19 cellular contexts compared by ENCODE assay signal in the genomic region with DNA sequence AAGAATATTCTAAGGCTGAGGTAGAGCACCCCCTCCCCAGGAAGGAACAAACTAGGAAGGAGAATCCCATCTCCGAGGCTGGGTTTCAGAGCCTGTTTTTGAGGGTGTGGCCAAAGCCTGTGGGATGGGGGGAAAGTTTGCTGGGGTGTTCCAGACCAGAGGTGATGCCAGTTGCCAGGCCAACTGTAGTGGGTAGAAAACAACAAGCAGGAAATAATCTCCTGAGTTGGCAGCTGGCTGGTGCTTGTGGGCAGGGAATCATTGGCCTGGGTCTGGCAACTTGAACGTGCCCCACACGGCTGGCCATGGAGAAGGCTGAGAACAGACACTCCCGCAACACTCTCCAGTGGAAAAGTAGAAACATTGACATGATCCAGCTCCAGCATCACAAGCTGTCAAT.
DNase-seq lines count a peak whose midpoint lies in the region; ATAC-seq and TF ChIP-seq lines count a peak whose summit lies in the region.
"Had no signal": no experiment of that assay in that cellular context is flagged by ENCODE, and none has a peak within 500 bp of the region (broad histone marks: within the 10 kb centered on the region; RNA-seq: fewer than 3 reads in every experiment).

No MANE protein-coding gene starts in this region.

- no peak overlapping the region for H3K4me3 Mint-ChIP-seq in activated CD4-positive, alpha-beta T cell treated with anti-CD3 and anti-CD28 coated beads, Interleukin-2, amount 10 ng/mL, durations not matched to agents 24 days and 14 days

- H3K36me3 Mint-ChIP-seq in activated CD4-positive, alpha-beta T cell treated with anti-CD3 and anti-CD28 coated beads, Interleukin-2, amount 10 ng/mL, durations not matched to agents 24 days and 14 days (ENCODE audit: low read depth): no peaks in the 10 kb centered on the region

- ATAC-seq in foreskin keratinocyte (no peak), GM18858 (IDR thresholded peaks at IDR 0.05; ENCODE audit: unreplicated experiment) (no peak)
- ATAC-seq: A549, PC-3, Right ventricle myocardium inferior had no signal

- H3K27me3 Mint-ChIP-seq in activated CD4-positive, alpha-beta T cell treated with anti-CD3 and anti-CD28 coated beads, Interleukin-2, amount 10 ng/mL, durations not matched to agents 24 days and 14 days: no peaks in the 10 kb centered on the region

- peaks cover 14% of the 10 kb centered on the region for H3K4me1 ChIP-seq in foreskin keratinocyte
- H3K4me1 ChIP-seq: A549 had no signal

- no peak overlapping the region for H3K27ac ChIP-seq in foreskin keratinocyte
- H3K27ac ChIP-seq: C4-2B, SK-N-MC had no signal

- intact Hi-C loops in activated CD4-positive, alpha-beta T cell treated with anti-CD3 and anti-CD28 coated beads, Interleukin-2, amount 10 ng/mL, durations not matched to agents 24 days and 14 days (cut with micrococcal nuclease): no loop called here

- no peak overlapping the region for H3K27ac Mint-ChIP-seq in activated CD4-positive, alpha-beta T cell treated with anti-CD3 and anti-CD28 coated beads, Interleukin-2, amount 10 ng/mL, durations not matched to agents 24 days and 14 days

- peak; percentile 45 for DNase-seq in activated CD4-positive, alpha-beta T cell treated with anti-CD3 and anti-CD28 coated beads, Interleukin-2, amount 10 ng/mL, durations not matched to agents 24 days and 14 days
- DNase-seq in activated CD4-positive, alpha-beta T cell treated with anti-CD3 and anti-CD28 coated beads for 1 hour: no peak
- DNase-seq in M059J (ENCODE audit: low read depth) (peak; percentile 43), glomerular visceral epithelial cell (ENCODE audit: extremely low spot score) (peak; percentile 61), retinal pigment epithelial cell (ENCODE audit: low read depth) (peak; percentile 34), foreskin keratinocyte (no peak), NOMO-1 treated with DMSO at 0.1 percent for 48 hours (lab: John Stamatoyannopoulos, UW; ENCODE audit: unreplicated experiment) (no peak)
- DNase-seq: DMS79; GOT3; NCI-H1105; NCI-H187; NCI-H510A treated with DMSO at 0.1 percent for 48 hours; NK-92 treated with Interleukin-12 subunit alpha and Interleukin-12 subunit beta, amount 100 ng/mL, for 24 hours; PC-3 had no signal

- no peak for TF ChIP-seq CTCF in retinal pigment epithelial cell (conservative IDR thresholded peaks at IDR 0.05; ENCODE audit: low read depth, low read length)
- TF ChIP-seq CTCF in foreskin keratinocyte (conservative IDR thresholded peaks at IDR 0.05): no peak

- H3K4me3 ChIP-seq in retinal pigment epithelial cell (ENCODE audit: low read length): no peak overlapping the region
- H3K4me3 ChIP-seq: A549, SK-N-MC had no signal

- H3K4me1 Mint-ChIP-seq in activated CD4-positive, alpha-beta T cell treated with anti-CD3 and anti-CD28 coated beads, Interleukin-2, amount 10 ng/mL, durations not matched to agents 24 days and 14 days: peaks cover 9% of the 10 kb centered on the region

- H3K27me3 ChIP-seq in foreskin keratinocyte: no peaks in the 10 kb centered on the region

- peaks cover 5% of the 10 kb centered on the region for H3K9me3 Mint-ChIP-seq in activated CD4-positive, alpha-beta T cell treated with anti-CD3 and anti-CD28 coated beads, Interleukin-2, amount 10 ng/mL, durations not matched to agents 24 days and 14 days

Comparison
In these comparisons a context has a peak if more than half of its experiments do, and no peak if none do; other contexts are left out.
1. DNase-seq: peak in activated CD4-positive, alpha-beta T cell treated with anti-CD3 and anti-CD28 coated beads, Interleukin-2, amount 10 ng/mL, durations not matched to agents 24 days and 14 days (single experiment), M059J (single experiment), glomerular visceral epithelial cell (single experiment) and retinal pigment epithelial cell (single experiment); none in activated CD4-positive, alpha-beta T cell treated with anti-CD3 and anti-CD28 coated beads for 1 hour (single experiment), foreskin keratinocyte (0 of 2) and NOMO-1 treated with DMSO at 0.1 percent for 48 hours (single experiment).